Comparison of ENCODE assay signal across 8 cellular contexts in genomic region chr3:120093923-120094775, GRCh38. TPM values are rescaled to one million over a fixed set of nuclear protein-coding genes. Genes with fewer than 3 reads are reported as not detected.
DNase-seq lines count a peak whose midpoint lies in the region; ATAC-seq and TF ChIP-seq lines count a peak whose summit lies in the region.

Gene GSK3B (minus strand): TSS chr3:120094447. CDS start chr3:120093434, 1,013 bp downstream.

- H3K4me1 ChIP-seq in neuron (ENCODE audit: insufficient read depth, low read length): peaks cover 25% of the 10 kb centered on the region

- peaks cover 23% of the 10 kb centered on the region for H3K36me3 Mint-ChIP-seq in CD4-positive, alpha-beta T cell (ENCODE audit: low read depth)

- no peak within 1 kb of the TSS for H3K27ac Mint-ChIP-seq in CD4-positive, alpha-beta T cell

- no peak within 1 kb of the TSS for H3K4me3 Mint-ChIP-seq in CD4-positive, alpha-beta T cell

- POLR2A ChIA-PET in CD4-positive, alpha-beta T cell (lab: Charles Lee): interaction anchor here (0.6 to 3.8 kb wide), 33 partner anchors 10 to 1741 kb away, joined by 3 to 62 read pairs (median 4); partner anchors contain the start of genes COX17, EAF2, GTF2E1 and IQCB1

- peak within 1 kb of the TSS; percentile 75 for H2AFZ ChIP-seq in neuron (ENCODE audit: low read depth, low read length)

- H3K36me3 ChIP-seq in neuron (ENCODE audit: insufficient read depth, low read length): peaks cover 9% of the 10 kb centered on the region

- H3K9me3 ChIP-seq in CD4-positive, alpha-beta T cell (ENCODE audit: control insufficient read depth, low read length): no peaks in the 10 kb centered on the region
- H3K9me3 ChIP-seq in neuron (ENCODE audit: low read length): no peaks in the 10 kb centered on the region

- no peaks in the 10 kb centered on the region for H3K27me3 Mint-ChIP-seq in CD4-positive, alpha-beta T cell

- CTCF ChIA-PET in CD4-positive, alpha-beta T cell (lab: Charles Lee): interaction anchor here (1.3 to 1.4 kb wide), 2 partner anchors 53 kb away, joined by 3 to 4 read pairs; no protein-coding TSS in a partner anchor

- peaks cover 24% of the 10 kb centered on the region for H3K4me1 Mint-ChIP-seq in CD4-positive, alpha-beta T cell (ENCODE audit: low read depth)

- H3K4me3 ChIP-seq in fibroblast of the aortic adventitia (ENCODE audit: low read depth, low read length): peak within 1 kb of the TSS; percentile 85
- H3K4me3 ChIP-seq in neuron (ENCODE audit: low read length): peak within 1 kb of the TSS; percentile 99

- H3K9me3 Mint-ChIP-seq in CD4-positive, alpha-beta T cell: no peaks in the 10 kb centered on the region

- intact Hi-C loops in CD4-positive, alpha-beta T cell (cut with DNase I, micrococcal nuclease): loop anchor here (2.0 to 10.0 kb wide), 11 partner anchors 42 to 769 kb away; partner anchors contain the start of genes TMEM39A (in 2 of the 2), COX17 (in 1 of the 2), GTF2E1 (in 1 of the 2) and LRRC58 (in 1 of the 2)

- peak; percentile 60 for ATAC-seq in CD4-positive, alpha-beta T cell (ENCODE audit: poor library complexity)
- ATAC-seq in GM19397 (IDR thresholded peaks at IDR 0.05; ENCODE audit: unreplicated experiment) (peak; percentile 37), HG03565 (IDR thresholded peaks at IDR 0.05; ENCODE audit: unreplicated experiment) (peak; percentile 1)

- H3K27me3 ChIP-seq in CD4-positive, alpha-beta T cell (ENCODE audit: control insufficient read depth, insufficient read depth, low read length): no peaks in the 10 kb centered on the region
- H3K27me3 ChIP-seq in neuron (ENCODE audit: insufficient read depth, low read length): no peaks in the 10 kb centered on the region

- peak; percentile 75 to 100 (median 98) for DNase-seq in CD4-positive, alpha-beta T cell
- peak; percentile 99 for DNase-seq in activated effector memory CD4-positive, alpha-beta T cell treated with Interleukin-2 at 50 U/mL for 16 hours
- no peak for DNase-seq in fibroblast of the aortic adventitia (ENCODE audit: low read depth)

- H3K27ac ChIP-seq in CD4-positive, alpha-beta T cell (ENCODE audit: low read depth, low read length): peak within 1 kb of the TSS; percentile 100
- H3K27ac ChIP-seq in temporal lobe (ENCODE audit: low read depth, low read length): peak within 1 kb of the TSS; percentile 96

- TF ChIP-seq CTCF in CD4-positive, alpha-beta T cell (IDR thresholded peaks at IDR 0.05): no peak
- TF ChIP-seq CTCF in fibroblast of the aortic adventitia (IDR thresholded peaks at IDR 0.05; ENCODE audit: insufficient read depth, low read length): no peak

TF ChIP-seq in PFSK-1, 5 proteins besides CTCF, POLR2A, EP300 and RAD21:
- TF ChIP-seq POLR2AphosphoS5 (IDR thresholded peaks at IDR 0.05; ENCODE audit: low read depth, low read length) (peak; percentile 82), FOXP2 (optimal IDR thresholded peaks at IDR 0.05; ENCODE audit: borderline replicate concordance, extremely low read depth, extremely low read length, insufficient read depth) (no peak), SIN3A (IDR thresholded peaks at IDR 0.05; ENCODE audit: borderline replicate concordance, insufficient read depth, low read length) (0 out of 2 replicates have a peak, but pooled peaks have one; percentile 19), TAF1 (IDR thresholded peaks at IDR 0.05; ENCODE audit: borderline replicate concordance, insufficient read depth, low read length) (peak; percentile 61; the same call in 1 of the 2 replicates), REST (IDR thresholded peaks at IDR 0.05; ENCODE audit: insufficient read depth in 1 of 2, low read depth in 2 of 2, low read length in 2 of 2) (no peak)

RNA-seq across cellular contexts. Expression of gene GSK3B, which starts in this region (rescaled TPM):
- total RNA-seq in CD4-positive, alpha-beta T cell: 10 to 100 TPM; 27.9 to 29.1 TPM
- 12.7 TPM for polyA plus RNA-seq in PFSK-1 (2012; ENCODE audit: insufficient read length, low read depth)
- total RNA-seq in fibroblast of the aortic adventitia (ENCODE audit: low replicate concordance): 74.1 and 123 TPM in 2 replicates
- total RNA-seq in temporal lobe: 137 TPM

Comparison
In these comparisons a context has a peak if more than half of its experiments do, and no peak if none do; other contexts are left out.
1. ATAC-seq: peak in every context shown above with its lines; median percentile 60 in CD4-positive, alpha-beta T cell; 37 in GM19397; 1 in HG03565.